In genomic region chr6:89638320-89639195, GRCh38 we compare ENCODE assay signal across 8 cellular contexts. TPM values are rescaled to one million over a fixed set of nuclear protein-coding genes. Genes with fewer than 3 reads are reported as not detected.
DNase-seq lines count a peak whose midpoint lies in the region; ATAC-seq and TF ChIP-seq lines count a peak whose summit lies in the region.

LYRM2 (minus strand) TSS chr6:89638747; CDS start chr6:89638716, 31 bp downstream.

- no peaks in the 10 kb centered on the region for H3K9me3 Mint-ChIP-seq in activated B cell treated with CpG ODN at 0.5 μM for 24 hours

- peaks cover 58% of the 10 kb centered on the region for H3K36me3 Mint-ChIP-seq in activated B cell treated with CpG ODN at 0.5 μM for 24 hours (ENCODE audit: low read depth)

- CTCF ChIA-PET in activated B cell treated with CpG ODN at 0.5 μM for 24 hours (lab: Charles Lee): interaction anchor here (1.6 to 2.3 kb wide), 3 partner anchors 206 to 271 kb away, joined by 4 to 7 read pairs (median 5); no protein-coding TSS in a partner anchor

- in situ Hi-C loops in GM18951 (cut with MboI; ENCODE audit: low sequenced_read_pairs, unreplicated experiment): no loop called here

- WGBS in spleen, 5 donors: 1 to 4% (median 3%) methylated on average over 34 to 58 of the region's 58 CpGs

- H3K27ac Mint-ChIP-seq in activated B cell treated with CpG ODN at 0.5 μM for 24 hours: peak within 1 kb of the TSS; percentile 92

- H3K4me3 Mint-ChIP-seq in activated B cell treated with CpG ODN at 0.5 μM for 24 hours: peak within 1 kb of the TSS; percentile 90

- no peaks in the 10 kb centered on the region for H3K9me3 ChIP-seq in spleen

- H3K27ac ChIP-seq in caudate nucleus (ENCODE audit: low read depth, low read length): peak within 1 kb of the TSS; percentile 97
- peak within 1 kb of the TSS; percentile 91 to 98 (median 95) for H3K27ac ChIP-seq in spleen

- POLR2A ChIA-PET in activated B cell treated with CpG ODN at 0.5 μM for 24 hours (lab: Charles Lee): interaction anchor here (0.5 to 3.3 kb wide), 17 partner anchors 9 to 675 kb away, joined by 3 to 25 read pairs (median 6); partner anchors contain the start of genes CASP8AP2, MDN1, PM20D2 and PNRC1

- DNase-seq in AG08396 (ENCODE audit: low spot score) (peak; percentile 96), NCI-H345 (lab: John Stamatoyannopoulos, UW) (peak; percentile 93), activated B cell treated with CpG ODN at 0.5 μM for 24 hours (peak; percentile 89), caudate nucleus (lab: John Stamatoyannopoulos, UW) (peak in 60 of 61 donors; percentile 80 to 98 (median 92)), inferior parietal cortex (ENCODE audit: extremely low spot score) (peak; percentile 95), spleen (peak; percentile 98)

- TF ChIP-seq CTCF in activated B cell treated with CpG ODN at 0.5 μM for 24 hours (IDR thresholded peaks at IDR 0.05): no peak
- TF ChIP-seq CTCF in spleen (IDR thresholded peaks at IDR 0.05 in 8 of 11, conservative IDR thresholded peaks at IDR 0.05 in 3 of 11): peak in 4 of 11 experiments; percentile 28 to 47 (median 38)

- peaks cover 28% of the 10 kb centered on the region for H3K4me1 Mint-ChIP-seq in activated B cell treated with CpG ODN at 0.5 μM for 24 hours

- H3K4me3 ChIP-seq in spleen: peak within 1 kb of the TSS; percentile 59 to 79 (median 66)

- H3K27me3 Mint-ChIP-seq in activated B cell treated with CpG ODN at 0.5 μM for 24 hours: no peaks in the 10 kb centered on the region

- H3K4me1 ChIP-seq in spleen: peaks cover 12 to 32% (median 20%) of the 10 kb centered on the region in 6 donors

- TF ChIP-seq POLR2A in GM18951 (IDR thresholded peaks at IDR 0.05; ENCODE audit: extremely low read depth, insufficient read depth, insufficient read length) (peak; percentile 93), spleen (IDR thresholded peaks at IDR 0.05) (peak; percentile 15 to 71 (median 68))

- H3K36me3 ChIP-seq in spleen: peaks cover 0 to 45% (median 14%) of the 10 kb centered on the region in 6 donors

- ATAC-seq in HG03196 (IDR thresholded peaks at IDR 0.05; ENCODE audit: unreplicated experiment) (peak; percentile 99), activated B cell treated with CpG ODN at 0.5 μM for 24 hours (ENCODE audit: low read depth) (peak; percentile 93)

- intact Hi-C loops in activated B cell treated with CpG ODN at 0.5 μM for 24 hours (cut with micrococcal nuclease): loop anchor here (1.0 to 5.0 kb wide), 10 partner anchors 28 to 1936 kb away; partner anchors contain the start of genes AKIRIN2, ANKRD6, CASP8AP2 and MAP3K7
- intact Hi-C loops in spleen (cut with DNase I; ENCODE audit: low total_unique reads): no loop called here

- H3K27me3 ChIP-seq in spleen (replicated peaks in 1 of 7): no peaks in the 10 kb centered on the region

RNA-seq across cellular contexts. Expression of gene LYRM2, which starts in this region (rescaled TPM):
- total RNA-seq in activated B cell treated with CpG ODN at 0.5 μM for 24 hours (41.9 and 44.9 TPM in 2 replicates), spleen (10 to 100 TPM; 21.6 to 31.8 (median 25.5) TPM)
- 10 to 100 TPM; 12.7 to 21.3 (median 15.8) TPM for polyA plus RNA-seq in spleen

Comparison
In these comparisons a context has a peak if more than half of its experiments do, and no peak if none do; other contexts are left out.
1. Peak in every context shown above with its lines: DNase-seq, ATAC-seq, H3K4me3 ChIP-seq and H3K27ac ChIP-seq.